Comparison of ENCODE assay signal across 18 cellular contexts in genomic region chr11:31419138-31419537, GRCh38. TPM values are rescaled to one million over a fixed set of nuclear protein-coding genes. Genes with fewer than 3 reads are reported as not detected.
"Had no signal": no experiment of that assay in that cellular context is flagged by ENCODE, and none has a peak within 500 bp of the region (broad histone marks: within the 10 kb centered on the region; RNA-seq: fewer than 3 reads in every experiment).

No MANE protein-coding gene starts in this region.

- H3K4me2 ChIP-seq: KMS-11 had no signal

- H3K27ac ChIP-seq: KMS-11, SJCRH30 had no signal

- H3K4me3 ChIP-seq: MG63, SJCRH30 had no signal

- ATAC-seq: Right ventricle myocardium inferior, SK-N-SH treated with all-trans-retinoic acid at 6 μM for 48 hours had no signal

- H3K27me3 ChIP-seq: MG63, SJCRH30 had no signal

- DNase-seq: MG63, NCI-H1092, NCI-H1105 treated with DMSO at 0.1 percent for 48 hours, NCI-H1417 treated with DMSO at 0.1 percent for 48 hours, NCI-H1694 treated with DMSO at 0.1 percent for 48 hours, NCI-H1930, NCI-H2081, NCI-H2107, NCI-H2227 treated with DMSO at 0.1 percent for 48 hours, NCI-H524 treated with DMSO at 0.1 percent for 48 hours, NCI-H774, SHP77 treated with DMSO at 0.1 percent for 48 hours, SJCRH30, T-helper 1 cell had no signal

- H3K9ac ChIP-seq: KMS-11 had no signal

- H3K9me3 ChIP-seq: MG63, SJCRH30 had no signal

- H3K4me1 ChIP-seq: SJCRH30 had no signal

- H3K36me3 ChIP-seq: MG63 had no signal

RNA-seq across cellular contexts. Expression of gene DCDC1, which starts 49.6 kb away (rescaled TPM):
- total RNA-seq: HT-29 had no signal
